Comparison of ENCODE assay signal across 25 cellular contexts in genomic region chr15:57549935-57550334, GRCh38. TPM values are rescaled to one million over a fixed set of nuclear protein-coding genes. Genes with fewer than 3 reads are reported as not detected.
DNase-seq lines count a peak whose midpoint lies in the region; ATAC-seq and TF ChIP-seq lines count a peak whose summit lies in the region.
"Had no signal": no experiment of that assay in that cellular context is flagged by ENCODE, and none has a peak within 500 bp of the region (broad histone marks: within the 10 kb centered on the region; RNA-seq: fewer than 3 reads in every experiment).

No MANE protein-coding gene starts in this region.

- H3K4me3 ChIP-seq in body of pancreas = no peak overlapping the region
- no peak overlapping the region for H3K4me3 ChIP-seq in right cardiac atrium (ENCODE audit: low read length)
- no peak overlapping the region for H3K4me3 ChIP-seq in prostate gland
- H3K4me3 ChIP-seq: A549, MG63, neural progenitor cell, SJCRH30, tibial nerve had no signal

- no peaks in the 10 kb centered on the region for H3K36me3 Mint-ChIP-seq in activated T-cell treated with anti-CD3 and anti-CD28 coated beads, Interleukin-2, amount 50 U/mL, for 24 hours (ENCODE audit: low read depth)
- H3K36me3 Mint-ChIP-seq: activated CD8-positive, alpha-beta memory T cell treated with anti-CD3 and anti-CD28 coated beads, Interleukin-2, amount 10 ng/mL, durations not matched to agents 7 days and 5 days; activated naive CD4-positive, alpha-beta T cell treated with anti-CD3 and anti-CD28 coated beads, Interleukin-2, amount 50 U/mL, for 24 hours; neural progenitor cell had no signal

- WGBS in body of pancreas, 2 donors = 70 to 86% methylated on average over 6 of the region's 6 CpGs
- WGBS in right cardiac atrium = 46% methylated on average over 6 of the region's 6 CpGs
- WGBS in prostate gland = 86% methylated on average over 6 of the region's 6 CpGs

- no peak for TF ChIP-seq POLR2A in body of pancreas (IDR thresholded peaks at IDR 0.05)
- no peak for TF ChIP-seq POLR2A in prostate gland (IDR thresholded peaks at IDR 0.05)

- ATAC-seq in body of pancreas (no peak), right cardiac atrium (peak in 1 of 2 donors; percentile 17), HG03025 (IDR thresholded peaks at IDR 0.05; ENCODE audit: low FRiP score, unreplicated experiment) (no peak), GM21515 (IDR thresholded peaks at IDR 0.05; ENCODE audit: unreplicated experiment) (no peak)
- ATAC-seq: A549; activated CD8-positive, alpha-beta memory T cell treated with anti-CD3 and anti-CD28 coated beads, Interleukin-2, amount 10 ng/mL, durations not matched to agents 7 days and 5 days; stimulated activated naive CD8-positive, alpha-beta T cell treated with anti-CD3 and anti-CD28 coated beads, Interleukin-15, amount 100 ng/mL, for 72 hours had no signal

- H3K27me3 Mint-ChIP-seq in activated T-cell treated with anti-CD3 and anti-CD28 coated beads, Interleukin-2, amount 50 U/mL, for 24 hours = no peaks in the 10 kb centered on the region
- H3K27me3 Mint-ChIP-seq: activated B cell treated with CpG ODN at 0.5 μM for 24 hours; activated naive CD4-positive, alpha-beta T cell treated with anti-CD3 and anti-CD28 coated beads, Interleukin-2, amount 50 U/mL, for 24 hours; dendritic cell treated with granulocyte-macrophage colony-stimulating factor and Interleukin-4, amounts not matched to agents 40 ng/mL and 50 ng/mL, for 4 days had no signal

- H3K27ac ChIP-seq in C4-2B (peak overlapping the region; percentile 40), body of pancreas (peak overlapping the region in 3 of 4 donors; percentile 67 to 82 (median 79)), right cardiac atrium (ENCODE audit: low read length) (peak overlapping the region; percentile 73), prostate gland (peak overlapping the region; percentile 42 to 64)
- H3K27ac ChIP-seq: neural progenitor cell, SJCRH30 had no signal

- no peaks in the 10 kb centered on the region for H3K4me1 Mint-ChIP-seq in activated T-cell treated with anti-CD3 and anti-CD28 coated beads, Interleukin-2, amount 50 U/mL, for 24 hours (ENCODE audit: low read depth)
- H3K4me1 Mint-ChIP-seq: activated B cell treated with CpG ODN at 0.5 μM for 24 hours; activated CD8-positive, alpha-beta memory T cell treated with anti-CD3 and anti-CD28 coated beads, Interleukin-2, amount 10 ng/mL, durations not matched to agents 7 days and 5 days; activated naive CD4-positive, alpha-beta T cell treated with anti-CD3 and anti-CD28 coated beads, Interleukin-2, amount 50 U/mL, for 24 hours; stimulated activated naive CD8-positive, alpha-beta T cell treated with anti-CD3 and anti-CD28 coated beads, Interleukin-15, amount 100 ng/mL, for 72 hours had no signal

- H3K27ac Mint-ChIP-seq in activated T-cell treated with anti-CD3 and anti-CD28 coated beads, Interleukin-2, amount 50 U/mL, for 24 hours = no peak overlapping the region
- H3K27ac Mint-ChIP-seq: activated B cell treated with CpG ODN at 0.5 μM for 24 hours; activated CD8-positive, alpha-beta memory T cell treated with anti-CD3 and anti-CD28 coated beads, Interleukin-2, amount 10 ng/mL, durations not matched to agents 7 days and 5 days; activated naive CD4-positive, alpha-beta T cell treated with anti-CD3 and anti-CD28 coated beads, Interleukin-2, amount 50 U/mL, for 24 hours; neural progenitor cell; stimulated activated naive CD8-positive, alpha-beta T cell treated with anti-CD3 and anti-CD28 coated beads, Interleukin-15, amount 100 ng/mL, for 72 hours had no signal

- H3K36me3 ChIP-seq in body of pancreas (replicated peaks in 1 of 2; ENCODE audit: insufficient read depth in 1 of 2, low read depth in 2 of 2) = peaks cover 0 to 7% of the 10 kb centered on the region in 2 donors
- no peaks in the 10 kb centered on the region for H3K36me3 ChIP-seq in prostate gland
- H3K36me3 ChIP-seq: BE2C, MG63, neural progenitor cell, SJCRH30 had no signal

- TF ChIP-seq CTCF in C4-2B (conservative IDR thresholded peaks at IDR 0.05) = no peak
- TF ChIP-seq CTCF in body of pancreas (IDR thresholded peaks at IDR 0.05) = no peak
- no peak for TF ChIP-seq CTCF in prostate gland (IDR thresholded peaks at IDR 0.05)

- H3K4me1 ChIP-seq in body of pancreas = peaks cover 68% of the 10 kb centered on the region
- H3K4me1 ChIP-seq in right cardiac atrium (ENCODE audit: control insufficient read depth, insufficient read depth, low read length) = peaks cover 34% of the 10 kb centered on the region
- H3K4me1 ChIP-seq in prostate gland (replicated peaks) = peaks cover 16% of the 10 kb centered on the region

- H3K4me3 Mint-ChIP-seq in activated T-cell treated with anti-CD3 and anti-CD28 coated beads, Interleukin-2, amount 50 U/mL, for 24 hours = no peak overlapping the region
- H3K4me3 Mint-ChIP-seq: activated B cell treated with CpG ODN at 0.5 μM for 24 hours; activated CD8-positive, alpha-beta memory T cell treated with anti-CD3 and anti-CD28 coated beads, Interleukin-2, amount 10 ng/mL, durations not matched to agents 7 days and 5 days; activated naive CD4-positive, alpha-beta T cell treated with anti-CD3 and anti-CD28 coated beads, Interleukin-2, amount 50 U/mL, for 24 hours; dendritic cell treated with granulocyte-macrophage colony-stimulating factor and Interleukin-4, amounts not matched to agents 40 ng/mL and 50 ng/mL, for 4 days; H9; neural progenitor cell; stimulated activated naive CD8-positive, alpha-beta T cell treated with anti-CD3 and anti-CD28 coated beads, Interleukin-15, amount 100 ng/mL, for 72 hours had no signal

- intact Hi-C loops in body of pancreas (cut with DNase I) = no loop called here
- intact Hi-C loops in right cardiac atrium (cut with DNase I) = loop anchor here in 1 of 4 donors (10.0 kb wide), 1 partner anchor 155 kb away; the partner anchor contains the start of gene POLR2M
- intact Hi-C loops in prostate gland (cut with DNase I) = loop anchor here (10.0 kb wide), 3 partner anchors 405 to 1055 kb away; no protein-coding TSS in a partner anchor

- no peaks in the 10 kb centered on the region for H3K27me3 ChIP-seq in body of pancreas
- no peaks in the 10 kb centered on the region for H3K27me3 ChIP-seq in right cardiac atrium (ENCODE audit: control insufficient read depth, insufficient read depth)
- no peaks in the 10 kb centered on the region for H3K27me3 ChIP-seq in prostate gland (replicated peaks; ENCODE audit: insufficient read depth)
- H3K27me3 ChIP-seq: BE2C, MG63, neural progenitor cell, SJCRH30, tibial nerve had no signal

- H3K9me3 ChIP-seq in body of pancreas = no peaks in the 10 kb centered on the region
- H3K9me3 ChIP-seq in right cardiac atrium (ENCODE audit: control insufficient read depth, low read length) = no peaks in the 10 kb centered on the region
- no peaks in the 10 kb centered on the region for H3K9me3 ChIP-seq in prostate gland
- H3K9me3 ChIP-seq: A549, BE2C, MG63, SJCRH30, tibial nerve had no signal

- DNase-seq in body of pancreas (no peak), right cardiac atrium (no peak), prostate gland (ENCODE audit: low spot score) (no peak)
- no peak for DNase-seq in activated T-cell treated with anti-CD3 and anti-CD28 coated beads, Interleukin-2, amount 50 U/mL, for 24 hours
- no peak for DNase-seq in activated naive CD4-positive, alpha-beta T cell (lab: John Stamatoyannopoulos, UW)
- DNase-seq: activated B cell treated with CpG ODN at 0.5 μM for 24 hours; activated CD8-positive, alpha-beta memory T cell treated with anti-CD3 and anti-CD28 coated beads, Interleukin-2, amount 10 ng/mL, durations not matched to agents 7 days and 5 days; BE2C; DMS53; H9; KBM-7; MG63; NCI-H2029; NCI-H69; SJCRH30; stimulated activated naive CD8-positive, alpha-beta T cell treated with anti-CD3 and anti-CD28 coated beads, Interleukin-15, amount 100 ng/mL, for 72 hours; T1000 had no signal

- no peaks in the 10 kb centered on the region for H3K9me3 Mint-ChIP-seq in activated T-cell treated with anti-CD3 and anti-CD28 coated beads, Interleukin-2, amount 50 U/mL, for 24 hours
- H3K9me3 Mint-ChIP-seq: activated B cell treated with CpG ODN at 0.5 μM for 24 hours; activated naive CD4-positive, alpha-beta T cell treated with anti-CD3 and anti-CD28 coated beads, Interleukin-2, amount 50 U/mL, for 24 hours; dendritic cell treated with granulocyte-macrophage colony-stimulating factor and Interleukin-4, amounts not matched to agents 40 ng/mL and 50 ng/mL, for 4 days; H9; neural progenitor cell; stimulated activated naive CD8-positive, alpha-beta T cell treated with anti-CD3 and anti-CD28 coated beads, Interleukin-15, amount 100 ng/mL, for 72 hours had no signal

RNA-seq across cellular contexts. Expression of gene MYZAP, which starts 41.8 kb away (rescaled TPM):
- total RNA-seq in body of pancreas = 10 to 100 TPM; 10.9 to 16.3 TPM
- total RNA-seq in right cardiac atrium = 100 to 1,000 TPM; 557 to 764 (median 622) TPM
- polyA plus RNA-seq in right cardiac atrium = 558 TPM
- total RNA-seq in prostate gland = 10 to 100 TPM; 14.9 to 25.1 TPM
- total RNA-seq: activated CD8-positive, alpha-beta memory T cell treated with anti-CD3 and anti-CD28 coated beads, Interleukin-2, amount 10 ng/mL, durations not matched to agents 7 days and 5 days had no signal

Comparison
In these comparisons a context has a peak if more than half of its experiments do, and no peak if none do; other contexts are left out.
1. RNA of gene MYZAP, which starts 41.8 kb away (total RNA-seq): 557 to 764 TPM in right cardiac atrium; 14.9 to 25.1 TPM in prostate gland and 10.9 to 16.3 TPM in body of pancreas; every median in the first group is over 10 times any median in the second.
2. Peak in every context shown above with its lines, with median percentiles within 50 percentile points of each other: H3K27ac ChIP-seq.